1 cellular context compared by ENCODE assay signal in the genomic region with DNA sequence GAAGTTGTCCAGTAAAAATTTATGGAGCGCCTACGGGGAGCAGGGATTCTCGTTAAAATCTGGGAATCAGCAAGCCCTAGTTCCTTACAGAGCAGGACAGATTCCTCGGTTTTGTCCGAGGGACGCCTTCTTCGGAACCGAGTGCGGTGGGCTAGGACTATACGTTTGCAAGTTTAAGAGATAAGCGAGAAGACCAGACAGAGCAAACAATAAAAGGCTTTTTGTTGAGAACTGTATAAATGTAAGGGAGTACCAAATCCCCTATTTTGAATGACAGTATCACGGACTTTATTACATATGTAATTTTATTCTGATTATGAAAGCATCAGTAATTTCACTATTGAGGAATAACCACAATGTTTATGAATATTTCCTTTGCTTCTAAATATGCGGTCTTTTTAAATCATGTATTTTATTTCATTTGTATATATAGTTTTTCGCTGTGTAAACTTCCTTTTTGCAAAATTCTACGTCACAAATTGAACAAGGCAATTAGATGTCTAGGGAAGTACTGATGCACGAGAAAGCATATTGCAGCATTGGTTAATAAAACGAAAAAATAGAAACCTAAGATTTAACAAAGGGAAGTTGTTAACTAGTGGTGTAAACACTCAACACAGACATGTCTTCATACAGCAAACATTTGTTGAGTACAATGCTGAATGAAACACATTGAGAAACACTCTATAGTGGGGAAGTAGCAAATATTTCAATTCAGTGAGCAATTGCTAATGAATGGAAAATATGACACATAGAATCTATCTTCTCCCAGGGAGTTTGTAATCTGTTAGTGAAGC.
TF ChIP-seq lines count a peak whose summit lies in the region.

No MANE protein-coding gene starts in this region.

TF ChIP-seq in SK-N-SH treated with all-trans-retinoic acid at 6 μM for 48 hours, 23 proteins besides CTCF, POLR2A, EP300 and RAD21 (continued from another document):
- TF ChIP-seq, protein P1, sequence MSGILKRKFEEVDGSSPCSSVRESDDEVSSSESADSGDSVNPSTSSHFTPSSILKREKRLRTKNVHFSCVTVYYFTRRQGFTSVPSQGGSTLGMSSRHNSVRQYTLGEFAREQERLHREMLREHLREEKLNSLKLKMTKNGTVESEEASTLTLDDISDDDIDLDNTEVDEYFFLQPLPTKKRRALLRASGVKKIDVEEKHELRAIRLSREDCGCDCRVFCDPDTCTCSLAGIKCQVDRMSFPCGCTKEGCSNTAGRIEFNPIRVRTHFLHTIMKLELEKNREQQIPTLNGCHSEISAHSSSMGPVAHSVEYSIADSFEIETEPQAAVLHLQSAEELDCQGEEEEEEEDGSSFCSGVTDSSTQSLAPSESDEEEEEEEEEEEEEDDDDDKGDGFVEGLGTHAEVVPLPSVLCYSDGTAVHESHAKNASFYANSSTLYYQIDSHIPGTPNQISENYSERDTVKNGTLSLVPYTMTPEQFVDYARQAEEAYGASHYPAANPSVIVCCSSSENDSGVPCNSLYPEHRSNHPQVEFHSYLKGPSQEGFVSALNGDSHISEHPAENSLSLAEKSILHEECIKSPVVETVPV (CRISPR knock-in tag; IDR thresholded peaks at IDR 0.05): no peak
- no peak for TF ChIP-seq PPARA (CRISPR knock-in tag; IDR thresholded peaks at IDR 0.05; ENCODE audit: borderline replicate concordance)
- no peak for TF ChIP-seq GLIS3 (CRISPR knock-in tag; IDR thresholded peaks at IDR 0.05)
- TF ChIP-seq ZNF70 (CRISPR knock-in tag; IDR thresholded peaks at IDR 0.05): no peak
- TF ChIP-seq TSHZ2 (CRISPR knock-in tag; IDR thresholded peaks at IDR 0.05): no peak
- TF ChIP-seq TOX (CRISPR knock-in tag; IDR thresholded peaks at IDR 0.05; ENCODE audit: borderline replicate concordance): no peak
